8 cellular contexts compared by ENCODE assay signal in the genomic region with DNA sequence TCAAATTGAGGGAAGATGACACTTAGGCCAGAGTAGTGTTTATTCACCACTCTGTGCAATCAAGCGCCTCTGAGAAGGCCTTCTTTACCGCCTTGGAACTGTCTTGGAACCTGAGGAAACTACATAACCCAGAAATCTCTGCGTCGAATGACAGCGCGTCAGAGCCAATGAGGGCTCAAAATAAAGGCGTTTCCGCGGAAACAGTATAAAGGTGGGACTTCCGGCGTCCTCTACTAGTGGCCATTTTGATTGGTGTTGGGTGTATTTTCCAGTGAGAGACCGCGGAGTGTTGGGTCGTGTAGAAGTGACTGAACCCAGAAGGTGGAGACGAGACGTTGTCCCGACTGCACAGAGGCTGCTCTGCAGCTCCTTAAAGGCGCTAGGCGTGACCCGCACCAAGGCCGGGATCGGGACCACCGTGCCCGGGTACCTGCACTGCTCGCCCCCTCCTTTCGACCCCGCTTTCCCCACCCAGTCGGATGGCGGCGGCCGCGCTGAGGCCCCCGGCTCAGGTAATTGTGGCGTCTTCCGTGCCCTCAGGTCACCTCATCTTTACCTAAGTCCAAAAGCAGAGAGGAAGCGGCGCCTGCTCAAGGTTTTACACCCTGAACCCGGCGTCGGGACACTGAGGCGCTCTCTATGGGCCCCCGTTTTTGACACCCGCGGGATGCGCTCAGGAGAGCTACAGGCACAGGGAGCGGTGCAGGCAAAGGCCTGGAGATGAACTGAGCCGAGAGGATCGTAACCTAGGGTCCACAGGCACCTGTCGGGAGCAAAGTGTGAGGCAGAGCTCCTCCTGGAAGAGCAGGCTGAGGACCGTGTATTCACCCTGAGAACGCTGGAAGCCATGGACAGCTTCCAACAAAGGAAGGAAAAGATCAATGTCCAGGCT. TPM values are rescaled to one million over a fixed set of nuclear protein-coding genes. Genes with fewer than 3 reads are reported as not detected.
DNase-seq lines count a peak whose midpoint lies in the region; ATAC-seq and TF ChIP-seq lines count a peak whose summit lies in the region.

Gene ZNF776 (plus strand): TSS at position 236 of the 892 bp plus-strand sequence. CDS start 244 bp downstream, at position 480.

- H3K27me3 ChIP-seq in GM23248 (replicated peaks; ENCODE audit: insufficient read depth) (no peaks in the 10 kb centered on the region), Karpas-422 (ENCODE audit: low read length) (no peaks in the 10 kb centered on the region)

- H3K9me2 ChIP-seq in GM23248 (ENCODE audit: insufficient read depth) (no peaks in the 10 kb centered on the region), Karpas-422 (replicated peaks; ENCODE audit: insufficient read depth, low read length) (no peaks in the 10 kb centered on the region; the same call in 1 of the 2 replicates)

- peaks cover 4% of the 10 kb centered on the region; the same call in 1 of the 2 replicates for H4K20me1 ChIP-seq in GM23248 (ENCODE audit: insufficient read depth)
- H4K20me1 ChIP-seq in Karpas-422 (ENCODE audit: insufficient read depth, low read depth, low read length), result no peaks in the 10 kb centered on the region

- peak within 1 kb of the TSS; percentile 91 for H3K4me2 ChIP-seq in GM23248 (ENCODE audit: unreplicated experiment)
- H3K4me2 ChIP-seq in Karpas-422 (ENCODE audit: low read depth, low read length, poor library complexity, severe bottlenecking), result peak within 1 kb of the TSS; percentile 97

- H3K4me3 Mint-ChIP-seq in natural killer cell, result peak within 1 kb of the TSS; percentile 93

- peak within 1 kb of the TSS; percentile 99 for H3K27ac Mint-ChIP-seq in natural killer cell

- H3K9me3 Mint-ChIP-seq in natural killer cell, result peaks cover 12 to 14% of the 10 kb centered on the region in 2 donors

- peaks cover 25 to 40% of the 10 kb centered on the region in 2 donors for H3K4me1 Mint-ChIP-seq in natural killer cell

- peak within 1 kb of the TSS; percentile 88 for H3K9ac ChIP-seq in GM23248
- peak within 1 kb of the TSS; percentile 92 for H3K9ac ChIP-seq in Karpas-422 (ENCODE audit: low read length)

- TF ChIP-seq CTCF in fibroblast of pulmonary artery (IDR thresholded peaks at IDR 0.05; ENCODE audit: low read length, missing control alignments) (no peak), natural killer cell (IDR thresholded peaks at IDR 0.05) (no peak)

- no peaks in the 10 kb centered on the region for H3K27me3 Mint-ChIP-seq in natural killer cell (ENCODE audit: low read depth in 2 of 2)

- in situ Hi-C loops in GM23248 (cut with MboI), result no loop called here

- DNase-seq in EH (ENCODE audit: low read depth), result peak; percentile 92
- peak; percentile 96 for DNase-seq in GM23248
- peak; percentile 99 for DNase-seq in Karpas-422
- peak; percentile 94 for DNase-seq in RPMI7951 (ENCODE audit: low read depth)
- DNase-seq in activated T-helper 1 cell treated with anti-CD3 and anti-CD28 coated beads, Interleukin-2, amount 50 U/mL, for 16 hours (ENCODE audit: low read depth in 1 of 2, low spot score in 1 of 2), result peak; percentile 56 to 65
- DNase-seq in fibroblast of pulmonary artery (ENCODE audit: low read depth), result peak; percentile 93
- DNase-seq in natural killer cell, result peak; percentile 73
- DNase-seq in stimulated activated naive CD4-positive, alpha-beta T cell (lab: John Stamatoyannopoulos, UW), result peak; percentile 51 to 88 (median 78)

- peak; percentile 97 to 99 (median 98) for ATAC-seq in natural killer cell

- H3K4me3 ChIP-seq in GM23248 (peak within 1 kb of the TSS; percentile 88), Karpas-422 (ENCODE audit: low read length) (peak within 1 kb of the TSS; percentile 93), fibroblast of pulmonary artery (replicated peaks; ENCODE audit: low read depth, low read length) (peak within 1 kb of the TSS; percentile 91)

- H3K36me3 ChIP-seq in GM23248 (ENCODE audit: low read depth) (0 out of 2 replicates have a peak, but pooled peaks cover 17% of the 10 kb centered on the region), Karpas-422 (ENCODE audit: insufficient read depth, low read length) (peaks cover 46% of the 10 kb centered on the region)

- peak within 1 kb of the TSS; percentile 95 for H2AFZ ChIP-seq in GM23248
- peak within 1 kb of the TSS; percentile 94 for H2AFZ ChIP-seq in Karpas-422 (ENCODE audit: low read length)

- H3F3A ChIP-seq in GM23248 (ENCODE audit: insufficient read depth), result no peaks in the 10 kb centered on the region

- H3K4me1 ChIP-seq in GM23248 (ENCODE audit: insufficient read depth), result peaks cover 14% of the 10 kb centered on the region
- peaks cover 11% of the 10 kb centered on the region for H3K4me1 ChIP-seq in Karpas-422 (ENCODE audit: low read length)

- H3K79me2 ChIP-seq in GM23248 (ENCODE audit: insufficient read depth) (peaks cover 50% of the 10 kb centered on the region), Karpas-422 (ENCODE audit: low read length) (peaks cover 46% of the 10 kb centered on the region)

- 3 to 4% methylated on average over 50 to 51 of the region's 51 CpGs for WGBS in GM23248 (ENCODE audit: low coverage in 1 of 2, low lambda C conversion rate in 2 of 2, missing lambda C conversion rate in 2 of 2), 2 experiments

- H3K27ac ChIP-seq in GM23248 (peak within 1 kb of the TSS; percentile 34), Karpas-422 (ENCODE audit: low read length) (peak within 1 kb of the TSS; percentile 53)

- intact Hi-C loops in natural killer cell (cut with micrococcal nuclease), result loop anchor here (1.0 to 5.0 kb wide), 3 partner anchors 22 to 410 kb away; partner anchors contain the start of gene ZNF586

- H3K9me3 ChIP-seq in GM23248 (ENCODE audit: low read depth) (no peaks in the 10 kb centered on the region), Karpas-422 (ENCODE audit: low read length) (peaks cover 44% of the 10 kb centered on the region)

- peaks cover 45% of the 10 kb centered on the region for H3K36me3 Mint-ChIP-seq in natural killer cell

RNA-seq across cellular contexts. Expression of gene ZNF776, which starts in this region (rescaled TPM):
- total RNA-seq in GM23248 (2014; rRNA removed; shearing (Covaris generic)), result 6.7 and 9.4 TPM in 2 replicates
- polyA plus RNA-seq in GM23248 (2016; fragmentation: Nextera tagmentation; extraction: Ambion mirVana), result 3.7 and 3.9 TPM in 2 replicates
- total RNA-seq in Karpas-422 (2014; rRNA removed; shearing (Covaris generic); ENCODE audit: low replicate concordance), result 13.1 and 33.4 TPM in 2 replicates
- total RNA-seq in RPMI7951 (2014; rRNA removed; shearing (Covaris generic)), result 10.1 and 21.9 TPM in 2 replicates
- 10 to 100 TPM; 10.5 to 19.2 (median 18.7) TPM for total RNA-seq in natural killer cell

Comparison
In these comparisons a context has a peak if more than half of its experiments do, and no peak if none do; other contexts are left out.
1. Peak in every context shown above with its lines: DNase-seq, ATAC-seq, H3K4me3 ChIP-seq and H3K27ac ChIP-seq.